11 cellular contexts compared by ENCODE assay signal in genomic region chr12:41514907-41515306, GRCh38.
DNase-seq lines count a peak whose midpoint lies in the region; ATAC-seq and TF ChIP-seq lines count a peak whose summit lies in the region.
"Had no signal": no experiment of that assay in that cellular context is flagged by ENCODE, and none has a peak within 500 bp of the region (broad histone marks: within the 10 kb centered on the region; RNA-seq: fewer than 3 reads in every experiment).

No MANE protein-coding gene starts in this region.

- no peaks in the 10 kb centered on the region for H3K27me3 ChIP-seq in RWPE2 (ENCODE audit: insufficient read depth, poor library complexity, severe bottlenecking)
- H3K27me3 ChIP-seq: SJCRH30 had no signal

- in situ Hi-C loops in Caki2 (cut with HindIII; ENCODE audit: low pct_unique_long_range_greater_than_20kb, low sequenced_read_pairs) = no loop called here

- H3K4me3 ChIP-seq in GM12875 (ENCODE audit: low read depth, low read length) (no peak overlapping the region), RWPE2 (ENCODE audit: severe bottlenecking) (no peak overlapping the region), fibroblast of villous mesenchyme (ENCODE audit: low read depth, low read length) (no peak overlapping the region)
- H3K4me3 ChIP-seq: SJCRH30 had no signal

- no peaks in the 10 kb centered on the region for H3K36me3 ChIP-seq in RWPE2 (ENCODE audit: low read depth)
- H3K36me3 ChIP-seq: SJCRH30 had no signal

- H3K27ac ChIP-seq in RWPE2 (ENCODE audit: poor library complexity, severe bottlenecking) = no peak overlapping the region
- H3K27ac ChIP-seq: KMS-11, SJCRH30 had no signal

- TF ChIP-seq CTCF in GM12875 (IDR thresholded peaks at IDR 0.05; ENCODE audit: borderline replicate concordance, insufficient read depth, low read depth, low read length) (peak; percentile 17; the same call in 1 of the 2 replicates), RWPE2 (IDR thresholded peaks at IDR 0.05; ENCODE audit: poor library complexity, severe bottlenecking) (peak; percentile 21), fibroblast of villous mesenchyme (IDR thresholded peaks at IDR 0.05; ENCODE audit: insufficient read depth, low read depth, low read length) (peak; percentile 55)

- ATAC-seq in RWPE2 (ENCODE audit: low read depth) (no peak), GM21381 (IDR thresholded peaks at IDR 0.05; ENCODE audit: unreplicated experiment) (no peak)

- no peaks in the 10 kb centered on the region for H3K9me3 ChIP-seq in RWPE2 (ENCODE audit: severe bottlenecking)
- H3K9me3 ChIP-seq: SJCRH30 had no signal

- DNase-seq in Caki2 (ENCODE audit: low read depth) (peak; percentile 6), RWPE2 (ENCODE audit: low spot score) (no peak), fibroblast of villous mesenchyme (ENCODE audit: low read depth) (no peak), KG1 (lab: John Stamatoyannopoulos, UW) (no peak), mesenteric fat pad (ENCODE audit: low spot score) (no peak), NCI-H1092 treated with DMSO at 0.1 percent for 48 hours (lab: John Stamatoyannopoulos, UW) (no peak)
- DNase-seq: activated CD4-positive, CD25-positive, alpha-beta regulatory T cell had no signal

- no peaks in the 10 kb centered on the region for H3K4me1 ChIP-seq in RWPE2 (ENCODE audit: insufficient read depth, poor library complexity, severe bottlenecking)
